In genomic region chr20:31717478-31717946, GRCh38 we compare ENCODE assay signal across 8 cellular contexts. TPM values are rescaled to one million over a fixed set of nuclear protein-coding genes. Genes with fewer than 3 reads are reported as not detected.
DNase-seq lines count a peak whose midpoint lies in the region; ATAC-seq, FAIRE-seq and TF ChIP-seq lines count a peak whose summit lies in the region.

No MANE protein-coding gene starts in this region.

- in situ Hi-C loops in K562 (cut with MboI) = no loop called here

- no peaks in the 10 kb centered on the region for H4K20me1 ChIP-seq in SK-N-SH (ENCODE audit: insufficient read depth)
- peaks cover 14% of the 10 kb centered on the region for H4K20me1 ChIP-seq in K562 (replicated peaks; ENCODE audit: control insufficient read depth, insufficient read depth, low read length)

- TF ChIP-seq RAD21 in SK-N-SH (IDR thresholded peaks at IDR 0.05; ENCODE audit: low read length) (no peak), K562 (CRISPR knock-in tag; conservative IDR thresholded peaks at IDR 0.05 in 1 of 2, IDR thresholded peaks at IDR 0.05 in 1 of 2) (no peak)

- H3K4me1 ChIP-seq in SK-N-SH (ENCODE audit: control insufficient read depth in 1 of 2, insufficient read depth in 2 of 2, low read depth in 1 of 2, low read length in 1 of 2) (peaks cover 48 to 58% of the 10 kb centered on the region in 2 experiments), K562 (replicated peaks in 1 of 2; ENCODE audit: control insufficient read depth in 2 of 2, insufficient read depth in 2 of 2, low read length in 2 of 2) (peaks cover 30 to 51% of the 10 kb centered on the region in 2 experiments; a peak in 4 of 5 replicates)

- intact Hi-C loops in K562 (cut with micrococcal nuclease) = no loop called here

- H3K4me1 Mint-ChIP-seq in osteocyte (ENCODE audit: unreplicated experiment) = peaks cover 86% of the 10 kb centered on the region

- no peak for TF ChIP-seq POLR2A in K562 (conservative IDR thresholded peaks at IDR 0.05)

- no peaks in the 10 kb centered on the region for H3K9me2 ChIP-seq in SK-N-SH

- H3K9me3 Mint-ChIP-seq in osteocyte (ENCODE audit: unreplicated experiment) = no peaks in the 10 kb centered on the region

- 89% methylated on average over 3 of the region's 3 CpGs for WGBS in SK-N-SH (ENCODE audit: low lambda C conversion rate)
- WGBS in K562 (ENCODE audit: insufficient coverage, low coverage, missing lambda C conversion rate) = 10% methylated on average over 3 of the region's 3 CpGs

- POLR2A ChIA-PET in SK-N-SH (lab: Yijun Ruan, JAX) (no interaction called here), K562 (lab: Yijun Ruan, JAX) (interaction anchor here (0.9 to 1.9 kb wide), 6 partner anchors 11 to 373 kb away, joined by 3 to 5 read pairs (median 4); no protein-coding TSS in a partner anchor)

- peaks cover 25% of the 10 kb centered on the region for H3F3A ChIP-seq in SK-N-SH (replicated peaks; ENCODE audit: insufficient read depth)

- no peaks in the 10 kb centered on the region for H3K27me3 ChIP-seq in SK-N-SH (ENCODE audit: insufficient read depth)
- no peaks in the 10 kb centered on the region for H3K27me3 ChIP-seq in K562 (ENCODE audit: control insufficient read depth in 2 of 2, insufficient read depth in 2 of 2, low read length in 2 of 2)
- no peaks in the 10 kb centered on the region for H3K27me3 ChIP-seq in H7 (ENCODE audit: control insufficient read depth, insufficient read depth, low read length)

- peaks cover 44% of the 10 kb centered on the region for H3K36me3 Mint-ChIP-seq in osteocyte (ENCODE audit: unreplicated experiment)

- peak overlapping the region in 1 of 2 experiments; percentile 81; a peak in 2 of 4 replicates for H3K4me3 ChIP-seq in SK-N-SH (ENCODE audit: low read depth in 2 of 2, low read length in 1 of 2)
- peak overlapping the region; percentile 88 for H3K4me3 ChIP-seq in K562
- H3K4me3 ChIP-seq in H7 (ENCODE audit: insufficient read depth, low read depth, low read length) = no peak overlapping the region

- H3K9ac ChIP-seq in SK-N-SH (0 out of 2 replicates have a peak overlapping the region, but pooled peaks have one; percentile 15), K562 (ENCODE audit: insufficient read depth in 1 of 2, low read depth in 2 of 2, low read length in 2 of 2) (peak overlapping the region; percentile 66 to 74; a peak in 3 of 4 replicates)

- ATAC-seq in SK-N-SH treated with all-trans-retinoic acid at 6 μM for 48 hours (no peak), HG03159 (IDR thresholded peaks at IDR 0.05; ENCODE audit: unreplicated experiment) (peak; percentile 41), K562 (no peak)

- H3K36me3 ChIP-seq in SK-N-SH (replicated peaks in 1 of 2; ENCODE audit: control insufficient read depth in 1 of 2, insufficient read depth in 2 of 2, low read length in 1 of 2) (peaks cover 47 to 59% of the 10 kb centered on the region in 2 experiments), K562 (ENCODE audit: control insufficient read depth, insufficient read depth, low read length) (peaks cover 90% of the 10 kb centered on the region), H7 (replicated peaks; ENCODE audit: control insufficient read depth, insufficient read depth, low read length) (peaks cover 15% of the 10 kb centered on the region)

- H2AFZ ChIP-seq in SK-N-SH (ENCODE audit: low read depth) (no peak overlapping the region), K562 (ENCODE audit: low read depth, low read length) (no peak overlapping the region)

- no peak for FAIRE-seq in K562 (lab: Jason Lieb, UNC)

- TF ChIP-seq CTCF in SK-N-SH (IDR thresholded peaks at IDR 0.05) = no peak
- no peak for TF ChIP-seq CTCF in K562 (IDR thresholded peaks at IDR 0.05 in 2 of 3, conservative IDR thresholded peaks at IDR 0.05 in 1 of 3; ENCODE audit: insufficient read depth in 2 of 3, low read depth in 1 of 3, low read length in 3 of 3)
- TF ChIP-seq CTCF in osteocyte (IDR thresholded peaks at IDR 0.05) = no peak

- no peaks in the 10 kb centered on the region for H3K9me3 ChIP-seq in SK-N-SH
- no peaks in the 10 kb centered on the region for H3K9me3 ChIP-seq in K562 (replicated peaks; ENCODE audit: control insufficient read depth, insufficient read depth, low read depth, low read length)

- H3K79me2 ChIP-seq in SK-N-SH (ENCODE audit: insufficient read depth) = peaks cover 88% of the 10 kb centered on the region
- peaks cover 100% of the 10 kb centered on the region for H3K79me2 ChIP-seq in K562 (ENCODE audit: control insufficient read depth, insufficient read depth, low read length)

- DNase-seq in SK-N-SH (no peak), K562 (ENCODE audit: extremely low read depth in 1 of 4, low spot score in 3 of 4) (no peak), osteocyte (ENCODE audit: extremely low spot score, unreplicated experiment) (no peak), AG08396 (ENCODE audit: low spot score) (no peak), H7 (no peak), NCI-H345 treated with DMSO at 0.1 percent for 48 hours (lab: John Stamatoyannopoulos, UW; ENCODE audit: unreplicated experiment) (no peak)

- H3K4me3 Mint-ChIP-seq in osteocyte (ENCODE audit: unreplicated experiment) = peak overlapping the region; percentile 53

- H3K27ac Mint-ChIP-seq in osteocyte (ENCODE audit: unreplicated experiment) = peak overlapping the region; percentile 98

- H3K27ac ChIP-seq in SK-N-SH (ENCODE audit: low read depth in 2 of 2, low read length in 1 of 2) (peak overlapping the region in 1 of 2 experiments; percentile 99; a peak in 2 of 4 replicates), K562 (ENCODE audit: extremely low read depth, low read depth, low read length) (peak overlapping the region; percentile 53; the same call in 2 of the 3 replicates)

- TF ChIP-seq EP300 in SK-N-SH (IDR thresholded peaks at IDR 0.05; ENCODE audit: borderline replicate concordance in 1 of 2, low read depth in 1 of 2, low read length in 1 of 2) (no peak), K562 (IDR thresholded peaks at IDR 0.05; ENCODE audit: low read length) (no peak)

- H3K27me3 Mint-ChIP-seq in osteocyte (ENCODE audit: unreplicated experiment) = no peaks in the 10 kb centered on the region

- no peaks in the 10 kb centered on the region for H3K9me1 ChIP-seq in K562 (ENCODE audit: control insufficient read depth, insufficient read depth, low read length)

- BruUV-seq in K562 (replicated peaks; lab: Mats Ljungman, UMichigan) = no TSS peak

- peak overlapping the region; percentile 97 for H3K4me2 ChIP-seq in SK-N-SH
- peak overlapping the region; percentile 87 for H3K4me2 ChIP-seq in K562 (ENCODE audit: insufficient read depth, low read length)

- CTCF ChIA-PET in SK-N-SH (lab: Yijun Ruan, JAX) (interaction anchor here (1.0 to 11.2 kb wide), 5 partner anchors 60 to 160 kb away, joined by 3 to 288 read pairs (median 4); no protein-coding TSS in a partner anchor), K562 (lab: Yijun Ruan, JAX; ENCODE audit: low intra/inter-chr PET ratio) (no interaction called here)

TF ChIP-seq in SK-N-SH, 30 proteins besides CTCF, POLR2A, EP300 and RAD21 (continues in another document):
- no peak for TF ChIP-seq ELF1 (IDR thresholded peaks at IDR 0.05)

RNA-seq across cellular contexts. Expression of gene BCL2L1, which starts 5.2 kb away (rescaled TPM):
- 99.9 and 103 TPM in 2 replicates for polyA plus RNA-seq in SK-N-SH (2012; rRNA removed)
- polyA plus RNA-seq in SK-N-SH (2012; cell fraction: cytosol; rRNA removed) = 72.3 and 83.8 TPM in 2 replicates
- polyA plus RNA-seq in SK-N-SH (2012; cell fraction: nucleus; rRNA removed) = 61.3 and 62.2 TPM in 2 replicates
- total RNA-seq in K562 (2011; cell fraction: chromatin; rRNA removed; ENCODE audit: low replicate concordance) = 162 and 267 TPM in 2 replicates
- total RNA-seq in K562 (2011; cell fraction: nucleolus; rRNA removed) = 145 and 154 TPM in 2 replicates
- total RNA-seq in K562 (2011; cell fraction: nucleoplasm; rRNA removed) = 113 and 150 TPM in 2 replicates
- 137 and 179 TPM in 2 replicates for total RNA-seq in K562 (2014; rRNA removed)
- total RNA-seq in K562 (2014; rRNA removed; fragmentation: Illumina TruSeq; extraction: Trizol) = 72.0 and 81.3 TPM in 2 replicates
- total RNA-seq in K562 (2015; rRNA removed; fragmentation: Illumina TruSeq; extraction: Trizol) = 88.7 and 89.1 TPM in 2 replicates
- total RNA-seq in K562 (2021) = 150 and 157 TPM in 2 replicates
- 120 and 121 TPM in 2 replicates for polyA plus RNA-seq in K562 (2011; rRNA removed)
- polyA plus RNA-seq in K562 (2011; cell fraction: cytosol; rRNA removed) = 113 and 145 TPM in 2 replicates
- 70.0 and 81.2 TPM in 2 replicates for polyA plus RNA-seq in K562 (2011; cell fraction: nucleus; rRNA removed)
- polyA plus RNA-seq in K562 (2012) = 134 and 224 TPM in 2 replicates
- polyA plus RNA-seq in K562 (2014; fragmentation: Illumina TruSeq; extraction: Trizol) = 182 and 187 TPM in 2 replicates
- 10 to 100 TPM in 1 of 2 experiments, 1 to 10 TPM in 1; 3.3 to 17.9 TPM for polyA plus RNA-seq in K562 (2014; fragmentation: Nextera tagmentation; extraction: Ambion mirVana)
- 140 and 156 TPM in 2 replicates for polyA plus RNA-seq in K562 (2014; rRNA removed)
- 87.8 and 101 TPM in 2 replicates for polyA minus RNA-seq in K562 (2011; rRNA and poly(A)+ RNA removed)
- 56.3 and 61.7 TPM in 2 replicates for polyA minus RNA-seq in K562 (2011; cell fraction: cytosol; rRNA and poly(A)+ RNA removed)
- polyA minus RNA-seq in K562 (2011; cell fraction: nucleus; rRNA and poly(A)+ RNA removed) = 74.2 and 92.5 TPM in 2 replicates
- 67.0 and 69.4 TPM in 2 replicates for total RNA-seq in osteocyte
- total RNA-seq in H7 (2014; rRNA removed; shearing (Covaris generic)) = 38.5 and 53.6 TPM in 2 replicates

RNA-seq across cellular contexts. Expression of gene TPX2, which starts 21.6 kb away (rescaled TPM):
- polyA plus RNA-seq in SK-N-SH (2012; rRNA removed) (14.4 and 17.1 TPM in 2 replicates), K562 (2011; rRNA removed) (89.7 and 108 TPM in 2 replicates), K562 (2014; fragmentation: Illumina TruSeq; extraction: Trizol) (212 and 241 TPM in 2 replicates), K562 (2014; fragmentation: Nextera tagmentation; extraction: Ambion mirVana) (10 to 100 TPM; 48.0 to 57.8 TPM), K562 (2014; rRNA removed) (101 and 112 TPM in 2 replicates)
- polyA plus RNA-seq in SK-N-SH (2012; cell fraction: cytosol; rRNA removed) = 19.1 and 20.2 TPM in 2 replicates
- polyA plus RNA-seq in SK-N-SH (2012; cell fraction: nucleus; rRNA removed) = 12.7 and 12.8 TPM in 2 replicates
- 34.1 and 68.4 TPM in 2 replicates for total RNA-seq in K562 (2011; cell fraction: chromatin; rRNA removed; ENCODE audit: low replicate concordance)
- 33.2 and 33.7 TPM in 2 replicates for total RNA-seq in K562 (2011; cell fraction: nucleolus; rRNA removed)
- total RNA-seq in K562 (2011; cell fraction: nucleoplasm; rRNA removed) = 50.5 and 54.4 TPM in 2 replicates
- total RNA-seq in K562 (2014; rRNA removed) (143 and 153 TPM in 2 replicates), K562 (2014; rRNA removed; fragmentation: Illumina TruSeq; extraction: Trizol) (133 and 153 TPM in 2 replicates), K562 (2015; rRNA removed; fragmentation: Illumina TruSeq; extraction: Trizol) (134 TPM in 2 replicates), K562 (2021) (144 and 171 TPM in 2 replicates), osteocyte (22.6 and 25.5 TPM in 2 replicates)
- 32.9 and 56.0 TPM in 2 replicates for polyA plus RNA-seq in K562 (2011; cell fraction: cytosol; rRNA removed)
- 157 and 160 TPM in 2 replicates for polyA plus RNA-seq in K562 (2011; cell fraction: nucleus; rRNA removed)
- polyA plus RNA-seq in K562 (2012) = 117 and 130 TPM in 2 replicates
- 140 and 157 TPM in 2 replicates for polyA minus RNA-seq in K562 (2011; rRNA and poly(A)+ RNA removed)
- 54.2 and 70.1 TPM in 2 replicates for polyA minus RNA-seq in K562 (2011; cell fraction: cytosol; rRNA and poly(A)+ RNA removed)
- 47.8 and 109 TPM in 2 replicates for polyA minus RNA-seq in K562 (2011; cell fraction: nucleus; rRNA and poly(A)+ RNA removed)
- 119 and 157 TPM in 2 replicates for total RNA-seq in H7 (2014; rRNA removed; shearing (Covaris generic))
